ENCODE assay signal across 1 cellular context in the genomic region with DNA sequence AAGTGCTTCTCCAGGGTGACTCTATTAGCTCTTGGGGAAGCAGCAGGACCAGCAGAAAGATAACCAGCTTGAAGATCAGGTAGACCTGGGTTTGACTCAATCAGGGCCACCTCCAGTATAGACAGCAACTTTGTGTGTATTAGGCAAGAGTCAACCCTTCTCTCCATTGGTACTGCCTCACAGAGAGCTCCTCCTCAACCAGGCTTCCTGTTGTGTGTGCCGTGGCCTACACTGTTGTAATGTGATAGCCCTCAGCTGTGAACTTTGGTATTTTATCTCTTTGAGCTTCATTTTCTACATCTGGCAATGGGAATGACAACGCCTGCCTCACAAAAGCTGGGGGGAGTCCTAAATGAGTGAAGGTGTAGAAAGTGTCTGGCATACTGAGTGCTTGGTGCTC.
TF ChIP-seq lines count a peak whose summit lies in the region.

No MANE protein-coding gene starts in this region.

TF ChIP-seq in HepG2, 621 proteins besides CTCF, POLR2A, EP300 and RAD21 (continued from another document):
- TF ChIP-seq HNF1B (CRISPR knock-in tag; IDR thresholded peaks at IDR 0.05), result 0 out of 2 replicates have a peak, but pooled peaks have one; percentile 20
- TF ChIP-seq ZNF777 (CRISPR knock-in tag; IDR thresholded peaks at IDR 0.05), result no peak
- TF ChIP-seq NFYC (CRISPR knock-in tag; IDR thresholded peaks at IDR 0.05), result no peak
- peak; percentile 90 for TF ChIP-seq SIX4 (CRISPR knock-in tag; IDR thresholded peaks at IDR 0.05)
- peak; percentile 37; the same call in 1 of the 2 replicates for TF ChIP-seq GATAD2A (CRISPR knock-in tag; IDR thresholded peaks at IDR 0.05)
- TF ChIP-seq, protein P1, sequence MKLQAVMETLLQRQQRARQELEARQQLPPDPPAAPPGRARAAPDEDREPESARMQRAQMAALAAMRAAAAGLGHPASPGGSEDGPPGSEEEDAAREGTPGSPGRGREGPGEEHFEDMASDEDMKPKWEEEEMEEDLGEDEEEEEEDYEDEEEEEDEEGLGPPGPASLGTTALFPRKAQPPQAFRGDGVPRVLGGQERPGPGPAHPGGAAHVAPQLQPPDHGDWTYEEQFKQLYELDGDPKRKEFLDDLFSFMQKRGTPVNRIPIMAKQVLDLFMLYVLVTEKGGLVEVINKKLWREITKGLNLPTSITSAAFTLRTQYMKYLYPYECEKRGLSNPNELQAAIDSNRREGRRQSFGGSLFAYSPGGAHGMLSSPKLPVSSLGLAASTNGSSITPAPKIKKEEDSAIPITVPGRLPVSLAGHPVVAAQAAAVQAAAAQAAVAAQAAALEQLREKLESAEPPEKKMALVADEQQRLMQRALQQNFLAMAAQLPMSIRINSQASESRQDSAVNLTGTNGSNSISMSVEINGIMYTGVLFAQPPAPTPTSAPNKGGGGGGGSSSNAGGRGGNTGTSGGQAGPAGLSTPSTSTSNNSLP (IDR thresholded peaks at IDR 0.05; ENCODE audit: low read depth, low read length), result 0 out of 2 replicates have a peak, but pooled peaks have one; percentile 29
- peak; percentile 42; the same call in 1 of the 2 replicates for TF ChIP-seq ZNF12 (CRISPR knock-in tag; IDR thresholded peaks at IDR 0.05)
- peak; percentile 44; the same call in 1 of the 2 replicates for TF ChIP-seq HNF4G (IDR thresholded peaks at IDR 0.05; ENCODE audit: borderline replicate concordance, low read depth, low read length)
- TF ChIP-seq HNF4G (CRISPR knock-in tag; IDR thresholded peaks at IDR 0.05; ENCODE audit: borderline replicate concordance, low read depth), result no peak
- TF ChIP-seq MTERF4 (CRISPR knock-in tag; IDR thresholded peaks at IDR 0.05), result no peak
- TF ChIP-seq ZNF646 (CRISPR knock-in tag; IDR thresholded peaks at IDR 0.05), result peak; percentile 81
- peak; percentile 74; the same call in 1 of the 2 replicates for TF ChIP-seq EHMT2 (IDR thresholded peaks at IDR 0.05; ENCODE audit: borderline replicate concordance, low read depth, low read length)
- TF ChIP-seq SALL1 (CRISPR knock-in tag; IDR thresholded peaks at IDR 0.05), result peak; percentile 41; the same call in 1 of the 2 replicates
- TF ChIP-seq ZNF503 (CRISPR knock-in tag; IDR thresholded peaks at IDR 0.05), result no peak
- 0 out of 2 replicates have a peak, but pooled peaks have one; percentile 17 for TF ChIP-seq FOXO1 (CRISPR knock-in tag; IDR thresholded peaks at IDR 0.05)
- TF ChIP-seq, protein P2, sequence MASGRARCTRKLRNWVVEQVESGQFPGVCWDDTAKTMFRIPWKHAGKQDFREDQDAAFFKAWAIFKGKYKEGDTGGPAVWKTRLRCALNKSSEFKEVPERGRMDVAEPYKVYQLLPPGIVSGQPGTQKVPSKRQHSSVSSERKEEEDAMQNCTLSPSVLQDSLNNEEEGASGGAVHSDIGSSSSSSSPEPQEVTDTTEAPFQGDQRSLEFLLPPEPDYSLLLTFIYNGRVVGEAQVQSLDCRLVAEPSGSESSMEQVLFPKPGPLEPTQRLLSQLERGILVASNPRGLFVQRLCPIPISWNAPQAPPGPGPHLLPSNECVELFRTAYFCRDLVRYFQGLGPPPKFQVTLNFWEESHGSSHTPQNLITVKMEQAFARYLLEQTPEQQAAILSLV (CRISPR knock-in tag; IDR thresholded peaks at IDR 0.05; ENCODE audit: borderline replicate concordance), result no peak
- TF ChIP-seq MEIS1 (CRISPR knock-in tag; IDR thresholded peaks at IDR 0.05; ENCODE audit: borderline replicate concordance), result no peak
- peak; percentile 34; the same call in 1 of the 2 replicates for TF ChIP-seq ETV5 (CRISPR knock-in tag; IDR thresholded peaks at IDR 0.05; ENCODE audit: borderline replicate concordance)
- 0 out of 2 replicates have a peak, but pooled peaks have one; percentile 23 for TF ChIP-seq ZNF710 (CRISPR knock-in tag; IDR thresholded peaks at IDR 0.05; ENCODE audit: borderline replicate concordance)
- TF ChIP-seq ZNF253 (CRISPR knock-in tag; IDR thresholded peaks at IDR 0.05; ENCODE audit: borderline replicate concordance), result no peak
- no peak for TF ChIP-seq PHF20 (CRISPR knock-in tag; IDR thresholded peaks at IDR 0.05)
- TF ChIP-seq ZKSCAN1 (IDR thresholded peaks at IDR 0.05; ENCODE audit: low read length), result no peak
